In genomic region chr14:21510735-21511657, GRCh38 we compare ENCODE assay signal across 8 cellular contexts. TPM values are rescaled to one million over a fixed set of nuclear protein-coding genes. Genes with fewer than 3 reads are reported as not detected.
DNase-seq lines count a peak whose midpoint lies in the region; ATAC-seq, FAIRE-seq and TF ChIP-seq lines count a peak whose summit lies in the region.

METTL3 (minus strand) TSS chr14:21511340; CDS start chr14:21511223, 117 bp downstream.

- peaks cover 21% of the 10 kb centered on the region for H3K4me1 Mint-ChIP-seq in Calu3 (ENCODE audit: low read depth, unreplicated experiment)

- H3K4me2 ChIP-seq in OCI-LY1 (ENCODE audit: low read length) = peak within 1 kb of the TSS; percentile 88

- TF ChIP-seq CTCF in Calu3 (IDR thresholded peaks at IDR 0.05; ENCODE audit: unreplicated experiment) (no peak), OCI-LY1 (IDR thresholded peaks at IDR 0.05; ENCODE audit: low read length) (no peak)

- H3K27me3 Mint-ChIP-seq in Calu3 (ENCODE audit: unreplicated experiment) = no peaks in the 10 kb centered on the region

- BruUV-seq in Calu3 (replicated peaks; lab: Mats Ljungman, UMichigan) = TSS peak; percentile 65

- H3K79me2 ChIP-seq in OCI-LY1 (ENCODE audit: insufficient read depth, low read length) = peaks cover 31% of the 10 kb centered on the region

- no peaks in the 10 kb centered on the region for H3K9me3 ChIP-seq in HUES64 (ENCODE audit: insufficient read depth, low read depth, low read length)
- H3K9me3 ChIP-seq in OCI-LY1 (ENCODE audit: low read length) = no peaks in the 10 kb centered on the region
- peaks cover 3% of the 10 kb centered on the region for H3K9me3 ChIP-seq in mesodermal cell (ENCODE audit: control insufficient read depth, low read length)

- peak within 1 kb of the TSS; percentile 87 for H3K9ac ChIP-seq in HUES64 (ENCODE audit: low read depth, low read length)
- peak within 1 kb of the TSS; percentile 91 for H3K9ac ChIP-seq in OCI-LY1 (ENCODE audit: low read length)

- H3K4me3 ChIP-seq in HUES64 (ENCODE audit: low read length) (peak within 1 kb of the TSS; percentile 85), OCI-LY1 (ENCODE audit: low read depth, low read length, poor library complexity, severe bottlenecking) (peak within 1 kb of the TSS; percentile 88), mesodermal cell (ENCODE audit: extremely low read depth, insufficient read depth, low read length, poor library complexity, severe bottlenecking) (peak within 1 kb of the TSS; percentile 96)

- no peaks in the 10 kb centered on the region for H3F3A ChIP-seq in OCI-LY1 (ENCODE audit: insufficient read depth, low read length)

- H3K36me3 Mint-ChIP-seq in Calu3 (ENCODE audit: insufficient read depth, unreplicated experiment) = peaks cover 40% of the 10 kb centered on the region

- peak; percentile 97 for ATAC-seq in GM21447 (IDR thresholded peaks at IDR 0.05; ENCODE audit: unreplicated experiment)

- intact Hi-C loops in Calu3 (cut with micrococcal nuclease; ENCODE audit: unreplicated experiment) = loop anchor here (5.0 kb wide), 1 partner anchor 46 kb away; no protein-coding TSS in a partner anchor

- peak; percentile 98 for FAIRE-seq in endometrium (lab: Jason Lieb, UNC)

- H3K27me3 ChIP-seq in HUES64 (ENCODE audit: insufficient read depth, low read length) (no peaks in the 10 kb centered on the region), OCI-LY1 (ENCODE audit: insufficient read depth, low read length) (no peaks in the 10 kb centered on the region)

- CTCF ChIA-PET in Calu3 (lab: Charles Lee) = interaction anchor here (1.0 to 1.1 kb wide), 4 partner anchors 12 to 55 kb away, joined by 3 to 9 read pairs (median 7); partner anchors contain the start of genes CHD8, RAB2B and TOX4

- no peak within 1 kb of the TSS for H2AFZ ChIP-seq in OCI-LY1 (ENCODE audit: low read length)

- H3K9me3 Mint-ChIP-seq in Calu3 (ENCODE audit: low read depth, unreplicated experiment) = no peaks in the 10 kb centered on the region

- H3K4me1 ChIP-seq in HUES64 (ENCODE audit: insufficient read depth, low read length) (peaks cover 18% of the 10 kb centered on the region; the same call in 1 of the 2 replicates), OCI-LY1 (ENCODE audit: insufficient read depth, low read length, severe bottlenecking) (peaks cover 20% of the 10 kb centered on the region), mesodermal cell (ENCODE audit: control insufficient read depth, insufficient read depth, low read length, poor library complexity, severe bottlenecking) (peaks cover 10% of the 10 kb centered on the region)

- H3K4me3 Mint-ChIP-seq in Calu3 (ENCODE audit: low read depth, unreplicated experiment) = peak within 1 kb of the TSS; percentile 99

- H3K27ac ChIP-seq in HUES64 (ENCODE audit: low read depth, low read length) (peak within 1 kb of the TSS; percentile 85), OCI-LY1 (ENCODE audit: low read depth, low read length, poor library complexity, severe bottlenecking) (peak within 1 kb of the TSS; percentile 14), mesodermal cell (ENCODE audit: low read depth, low read length, severe bottlenecking) (peak within 1 kb of the TSS; percentile 86)

- under 1% methylated on average over 53 of the region's 53 CpGs for WGBS in HUES64
- WGBS in mesodermal cell (ENCODE audit: insufficient coverage in 2 of 2), 2 experiments = 0% methylated on average over 36 to 43 of the region's 53 CpGs

- H3K36me3 ChIP-seq in HUES64 (ENCODE audit: insufficient read depth, low read length) (peaks cover 30% of the 10 kb centered on the region), OCI-LY1 (ENCODE audit: insufficient read depth, low read length) (peaks cover 25% of the 10 kb centered on the region), mesodermal cell (ENCODE audit: control insufficient read depth, insufficient read depth, low read length) (peaks cover 33% of the 10 kb centered on the region)

- peak within 1 kb of the TSS; percentile 96 for H3K27ac Mint-ChIP-seq in Calu3 (ENCODE audit: unreplicated experiment)

- no peaks in the 10 kb centered on the region for H3K9me2 ChIP-seq in OCI-LY1 (ENCODE audit: low read depth, low read length)

- H4K20me1 ChIP-seq in OCI-LY1 (ENCODE audit: insufficient read depth, low read length) = no peaks in the 10 kb centered on the region

- DNase-seq in Calu3 = peak; percentile 92
- DNase-seq in activated CD8-positive, alpha-beta memory T cell treated with anti-CD3 and anti-CD28 coated beads, Interleukin-2, amount 50 U/mL, for 4 hours = peak; percentile 89
- peak; percentile 82 to 92 for DNase-seq in stimulated activated CD8-positive, alpha-beta memory T cell treated with anti-CD3 and anti-CD28 coated beads, Interleukin-15, amount 100 ng/mL, for 4 hours (ENCODE audit: low read depth in 2 of 2)

RNA-seq across cellular contexts. Expression of gene METTL3, which starts in this region (rescaled TPM):
- total RNA-seq in Calu3 (2022) = 40.5 and 42.2 TPM in 2 replicates
- 59.3 TPM for polyA plus RNA-seq in HUES64 (2013, experiment 1 of 2)
- 55.1 TPM for polyA plus RNA-seq in HUES64 (2013, experiment 2 of 2)
- 57.8 TPM for polyA plus RNA-seq in mesodermal cell (2013, experiment 1 of 2)
- 54.6 TPM for polyA plus RNA-seq in mesodermal cell (2013, experiment 2 of 2)

Comparison
In these comparisons a context has a peak if more than half of its experiments do, and no peak if none do; other contexts are left out.
1. Peak in every context shown above with its lines: DNase-seq, ATAC-seq, H3K4me3 ChIP-seq and H3K27ac ChIP-seq.
2. H3K27ac ChIP-seq: peak in every context shown above with its lines; median percentile 86 in mesodermal cell; 85 in HUES64; 14 in OCI-LY1.